2 cellular contexts compared by ENCODE assay signal in the genomic region with DNA sequence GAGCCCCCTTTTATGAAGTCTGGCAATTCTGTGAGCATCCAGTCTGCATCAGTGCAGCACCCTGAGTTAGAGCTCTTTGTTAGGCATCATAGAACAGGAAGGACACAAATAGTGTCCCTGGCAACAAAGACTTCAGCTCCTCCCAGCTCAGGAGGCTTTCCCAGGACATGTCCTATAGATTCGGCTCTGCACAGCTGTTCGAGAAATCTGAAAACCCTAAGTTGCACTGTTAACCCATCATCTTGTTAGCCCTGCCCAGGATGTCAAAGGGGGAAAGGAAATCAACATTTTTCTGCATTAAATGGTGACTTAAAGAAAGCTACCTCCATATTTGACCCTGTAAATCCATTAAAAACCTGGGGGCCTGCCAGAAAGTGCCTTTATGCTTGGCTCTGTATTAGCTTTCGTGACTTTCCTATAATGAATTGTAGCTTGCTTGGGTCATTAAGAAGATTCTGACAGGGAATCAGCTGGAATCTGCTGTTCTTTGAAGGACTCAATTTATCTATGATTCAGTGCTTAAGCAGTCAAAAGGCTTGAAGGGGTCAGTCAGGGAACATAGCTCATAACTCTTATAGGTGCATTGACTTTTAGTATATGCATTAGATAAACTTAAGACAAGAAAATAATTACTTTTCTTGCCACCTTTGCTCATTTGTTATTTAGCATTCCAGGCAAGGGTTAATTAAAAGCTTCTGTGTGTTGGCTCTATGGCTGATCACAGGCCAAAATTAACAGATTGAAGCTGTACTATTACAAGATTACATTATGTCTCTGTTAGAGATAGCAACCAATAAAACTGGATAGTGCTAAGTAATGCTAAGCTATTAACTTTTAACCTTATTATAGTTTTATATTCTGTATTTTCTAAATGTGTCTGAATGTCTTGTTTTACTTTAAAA.
TF ChIP-seq lines count a peak whose summit lies in the region.

No MANE protein-coding gene starts in this region.

TF ChIP-seq in IMR-90, 13 proteins besides CTCF, POLR2A, EP300 and RAD21:
- no peak for TF ChIP-seq FOS (IDR thresholded peaks at IDR 0.05; ENCODE audit: low read depth, low read length)
- no peak for TF ChIP-seq RFX5 (IDR thresholded peaks at IDR 0.05; ENCODE audit: low read depth, low read length)

TF ChIP-seq in K562, 482 proteins besides CTCF, POLR2A, EP300 and RAD21:
- TF ChIP-seq DPF2 (IDR thresholded peaks at IDR 0.05), result no peak
- no peak for TF ChIP-seq NR2C2 (CRISPR knock-in tag; IDR thresholded peaks at IDR 0.05)
- TF ChIP-seq NR2C2 (tag; IDR thresholded peaks at IDR 0.05), result no peak
- 0 out of 2 replicates have a peak, but pooled peaks have one; percentile 1 for TF ChIP-seq ZNF140 (CRISPR knock-in tag; IDR thresholded peaks at IDR 0.05)
